In the genomic region with DNA sequence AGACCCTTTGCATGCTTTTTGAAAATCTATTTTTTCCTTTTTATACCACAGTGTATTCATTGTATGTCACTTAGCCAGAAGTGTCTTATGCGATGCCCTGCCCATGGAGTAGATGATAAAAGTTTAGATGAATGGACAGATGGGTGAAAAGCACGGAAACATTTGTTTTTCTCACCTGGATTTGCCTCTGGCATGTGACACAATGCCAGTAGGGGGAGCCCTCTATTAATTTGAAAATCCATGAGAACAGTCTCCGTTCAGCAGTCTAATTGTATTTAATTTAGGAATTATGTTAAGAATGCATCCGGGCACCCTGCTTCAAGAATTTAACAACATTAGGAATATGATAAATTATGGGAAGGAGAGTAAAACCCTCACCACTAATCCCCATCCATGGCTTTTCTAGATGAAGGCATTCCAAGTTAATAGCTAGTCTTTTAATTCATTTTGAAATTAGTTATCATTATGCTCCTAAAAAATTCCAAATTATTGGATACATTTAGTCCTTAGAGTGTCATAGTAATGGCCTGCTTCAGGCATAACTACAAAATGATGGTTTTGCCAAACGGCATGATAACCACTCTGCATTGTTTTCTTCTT, we compare ENCODE assay signal across 7 cellular contexts. TPM values are rescaled to one million over a fixed set of nuclear protein-coding genes. Genes with fewer than 3 reads are reported as not detected.
A peak's percentile ranks its signal among the peaks of the same experiment; 100 is the strongest.
DNase-seq lines count a peak whose midpoint lies in the region; ATAC-seq and FAIRE-seq lines count a peak whose summit lies in the region.

No MANE protein-coding gene starts in this region.

- FAIRE-seq in HTR-8/SVneo (lab: Jason Lieb, UNC): no peak

- H3K27ac Mint-ChIP-seq in activated CD4-positive, alpha-beta T cell treated with anti-CD3 and anti-CD28 coated beads, Interleukin-2, amount 10 ng/mL, durations not matched to agents 24 days and 14 days: no peak overlapping the region

- peaks cover 2% of the 10 kb centered on the region for H3K4me1 Mint-ChIP-seq in activated CD4-positive, alpha-beta T cell treated with anti-CD3 and anti-CD28 coated beads, Interleukin-2, amount 10 ng/mL, durations not matched to agents 24 days and 14 days

- no peaks in the 10 kb centered on the region for H3K27me3 Mint-ChIP-seq in activated CD4-positive, alpha-beta T cell treated with anti-CD3 and anti-CD28 coated beads, Interleukin-2, amount 10 ng/mL, durations not matched to agents 24 days and 14 days

- ATAC-seq in GM19467 (IDR thresholded peaks at IDR 0.05; ENCODE audit: unreplicated experiment): no peak

- peaks cover 5% of the 10 kb centered on the region for H3K36me3 Mint-ChIP-seq in activated CD4-positive, alpha-beta T cell treated with anti-CD3 and anti-CD28 coated beads, Interleukin-2, amount 10 ng/mL, durations not matched to agents 24 days and 14 days (ENCODE audit: low read depth)

- no peaks in the 10 kb centered on the region for H3K9me3 Mint-ChIP-seq in activated CD4-positive, alpha-beta T cell treated with anti-CD3 and anti-CD28 coated beads, Interleukin-2, amount 10 ng/mL, durations not matched to agents 24 days and 14 days

- intact Hi-C loops in activated CD4-positive, alpha-beta T cell treated with anti-CD3 and anti-CD28 coated beads, Interleukin-2, amount 10 ng/mL, durations not matched to agents 24 days and 14 days (cut with micrococcal nuclease): loop anchor here (1.0 kb wide), 1 partner anchor 27 kb away; no protein-coding TSS in a partner anchor

- DNase-seq in EH (ENCODE audit: low read depth) (peak; percentile 49), HTR-8/SVneo (ENCODE audit: insufficient read length, low spot score) (peak; percentile 25), kidney tubule cell (ENCODE audit: low spot score) (peak; percentile 45), Ammon's horn (ENCODE audit: low spot score) (no peak), CD1c-positive myeloid dendritic cell (ENCODE audit: extremely low spot score) (no peak)
- peak; percentile 65 for DNase-seq in activated CD4-positive, alpha-beta T cell treated with anti-CD3 and anti-CD28 coated beads, Interleukin-2, amount 10 ng/mL, durations not matched to agents 24 days and 14 days

- H3K4me3 Mint-ChIP-seq in activated CD4-positive, alpha-beta T cell treated with anti-CD3 and anti-CD28 coated beads, Interleukin-2, amount 10 ng/mL, durations not matched to agents 24 days and 14 days: no peak overlapping the region

RNA-seq across cellular contexts. Expression of a gene that starts 55.3 kb away (rescaled TPM):
- 38.3 and 41.4 TPM in 2 replicates for total RNA-seq in activated CD4-positive, alpha-beta T cell treated with anti-CD3 and anti-CD28 coated beads, Interleukin-2, amount 10 ng/mL, durations not matched to agents 24 days and 14 days

Comparison
In these comparisons a context has a peak if more than half of its experiments do, and no peak if none do; other contexts are left out.
1. DNase-seq: peak in EH (single experiment), HTR-8/SVneo (single experiment), activated CD4-positive, alpha-beta T cell treated with anti-CD3 and anti-CD28 coated beads, Interleukin-2, amount 10 ng/mL, durations not matched to agents 24 days and 14 days (single experiment) and kidney tubule cell (single experiment); none in Ammon's horn (single experiment) and CD1c-positive myeloid dendritic cell (single experiment).